Comparison of ENCODE assay signal across 11 cellular contexts in the genomic region with DNA sequence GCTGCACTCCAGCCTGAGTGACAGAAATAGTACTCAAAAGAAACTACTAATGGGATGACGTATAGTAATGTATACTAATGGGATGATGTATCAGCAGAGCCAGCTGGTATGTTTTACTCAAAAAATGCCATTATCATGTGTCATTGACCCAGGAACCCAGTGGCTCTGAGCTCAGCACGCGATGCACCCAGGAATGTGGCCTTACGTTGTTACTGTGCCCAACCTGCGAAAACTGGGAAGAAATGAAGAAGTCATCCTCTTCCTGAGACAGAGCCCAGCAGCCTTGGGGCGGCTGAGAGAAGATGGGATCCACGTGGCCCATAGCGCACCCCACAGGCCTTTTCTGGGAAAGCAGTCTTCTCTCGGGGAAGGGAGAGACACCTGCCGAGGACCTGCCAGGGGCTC. TPM values are rescaled to one million over a fixed set of nuclear protein-coding genes. Genes with fewer than 3 reads are reported as not detected.
DNase-seq lines count a peak whose midpoint lies in the region; TF ChIP-seq lines count a peak whose summit lies in the region.
"Had no signal": no experiment of that assay in that cellular context is flagged by ENCODE, and none has a peak within 500 bp of the region (broad histone marks: within the 10 kb centered on the region; RNA-seq: fewer than 3 reads in every experiment).

No MANE protein-coding gene starts in this region.

- H3K27ac Mint-ChIP-seq in activated naive CD4-positive, alpha-beta T cell treated with anti-CD3 and anti-CD28 coated beads for 36 hours, result no peak overlapping the region
- H3K27ac Mint-ChIP-seq: activated naive CD8-positive, alpha-beta T cell; stimulated activated naive CD8-positive, alpha-beta T cell treated with anti-CD3 and anti-CD28 coated beads, Interleukin-15, amount 100 ng/mL, for 72 hours had no signal

- no peak for TF ChIP-seq EP300 in ovary (IDR thresholded peaks at IDR 0.05)

- H3K9me3 ChIP-seq in subcutaneous abdominal adipose tissue (ENCODE audit: control insufficient read depth in 5 of 5, low read length in 5 of 5), result no peaks in the 10 kb centered on the region
- no peaks in the 10 kb centered on the region for H3K9me3 ChIP-seq in ovary

- H3K27me3 ChIP-seq in subcutaneous abdominal adipose tissue (ENCODE audit: control insufficient read depth in 5 of 5, insufficient read depth in 4 of 5, low read length in 5 of 5) (no peaks in the 10 kb centered on the region), ovary (no peaks in the 10 kb centered on the region)

- H3K4me1 ChIP-seq in subcutaneous abdominal adipose tissue (ENCODE audit: control insufficient read depth in 5 of 5, insufficient read depth in 5 of 5, low read length in 5 of 5) (peaks cover 2 to 49% (median 32%) of the 10 kb centered on the region in 5 donors), ovary (ENCODE audit: insufficient read depth) (no peaks in the 10 kb centered on the region)

- H3K36me3 Mint-ChIP-seq in activated naive CD4-positive, alpha-beta T cell treated with anti-CD3 and anti-CD28 coated beads for 36 hours (ENCODE audit: low read depth), result peaks cover 27% of the 10 kb centered on the region
- H3K36me3 Mint-ChIP-seq: activated naive CD8-positive, alpha-beta T cell had no signal

- H3K9me3 Mint-ChIP-seq in activated naive CD4-positive, alpha-beta T cell treated with anti-CD3 and anti-CD28 coated beads for 36 hours, result no peaks in the 10 kb centered on the region
- H3K9me3 Mint-ChIP-seq: CD8-positive, alpha-beta memory T cell; stimulated activated naive CD8-positive, alpha-beta T cell treated with anti-CD3 and anti-CD28 coated beads, Interleukin-15, amount 100 ng/mL, for 72 hours had no signal

- in situ Hi-C loops in SK-MEL-5 (cut with HindIII; ENCODE audit: low pct_unique_long_range_greater_than_20kb, low sequenced_read_pairs), result no loop called here

- H3K27ac ChIP-seq in subcutaneous abdominal adipose tissue (ENCODE audit: low read depth, low read length) (peak overlapping the region; percentile 50), ovary (no peak overlapping the region)

- intact Hi-C loops in activated naive CD4-positive, alpha-beta T cell treated with anti-CD3 and anti-CD28 coated beads for 36 hours (cut with micrococcal nuclease), result no loop called here
- intact Hi-C loops in ovary (cut with DNase I), result no loop called here

- WGBS in ovary, 3 donors, result 68 to 77% (median 74%) methylated on average over 10 of the region's 10 CpGs

- no peak for TF ChIP-seq CTCF in ovary (IDR thresholded peaks at IDR 0.05)

- H3K4me3 ChIP-seq in subcutaneous abdominal adipose tissue (ENCODE audit: low read depth in 1 of 5, low read length in 5 of 5), result no peak overlapping the region
- H3K4me3 ChIP-seq in ovary, result no peak overlapping the region

- CTCF ChIA-PET in activated naive CD4-positive, alpha-beta T cell treated with anti-CD3 and anti-CD28 coated beads for 36 hours (lab: Charles Lee), result no interaction called here

- DNase-seq in activated naive CD4-positive, alpha-beta T cell treated with anti-CD3 and anti-CD28 coated beads for 36 hours, result peak; percentile 40
- no peak for DNase-seq in activated naive CD4-positive, alpha-beta T cell (lab: John Stamatoyannopoulos, UW)
- DNase-seq in SK-MEL-5 (ENCODE audit: low read depth, low spot score) (peak; percentile 36), fibroblast of gingiva (ENCODE audit: low read depth) (peak; percentile 97), Ammon's horn (ENCODE audit: low spot score) (no peak), ovary (no peak)
- DNase-seq in stimulated activated naive CD4-positive, alpha-beta T cell treated with Interleukin-2 at 50 U/mL for 16 hours (lab: John Stamatoyannopoulos, UW), result no peak
- DNase-seq: stimulated activated naive CD8-positive, alpha-beta T cell treated with anti-CD3 and anti-CD28 coated beads, Interleukin-15, amount 100 ng/mL, for 72 hours had no signal

- H3K9ac ChIP-seq in subcutaneous abdominal adipose tissue (ENCODE audit: low read length in 5 of 5), result peak overlapping the region in 1 of 5 donors; percentile 62

- H3K36me3 ChIP-seq in subcutaneous abdominal adipose tissue (ENCODE audit: control insufficient read depth in 5 of 5, insufficient read depth in 5 of 5, low read length in 5 of 5) (peaks cover 0 to 74% (median 56%) of the 10 kb centered on the region in 5 donors), ovary (peaks cover 4% of the 10 kb centered on the region)

- H3K4me1 Mint-ChIP-seq in activated naive CD4-positive, alpha-beta T cell treated with anti-CD3 and anti-CD28 coated beads for 36 hours (ENCODE audit: low read depth), result peaks cover 12% of the 10 kb centered on the region

- no peak overlapping the region for H3K4me3 Mint-ChIP-seq in activated naive CD4-positive, alpha-beta T cell treated with anti-CD3 and anti-CD28 coated beads for 36 hours
- H3K4me3 Mint-ChIP-seq: activated naive CD8-positive, alpha-beta T cell; CD8-positive, alpha-beta memory T cell; stimulated activated naive CD8-positive, alpha-beta T cell treated with anti-CD3 and anti-CD28 coated beads, Interleukin-15, amount 100 ng/mL, for 72 hours had no signal

- H3K27me3 Mint-ChIP-seq in activated naive CD4-positive, alpha-beta T cell treated with anti-CD3 and anti-CD28 coated beads for 36 hours (ENCODE audit: low read depth), result no peaks in the 10 kb centered on the region
- H3K27me3 Mint-ChIP-seq: activated naive CD8-positive, alpha-beta T cell; CD8-positive, alpha-beta memory T cell; stimulated activated naive CD8-positive, alpha-beta T cell treated with anti-CD3 and anti-CD28 coated beads, Interleukin-15, amount 100 ng/mL, for 72 hours had no signal

- TF ChIP-seq POLR2A in ovary (IDR thresholded peaks at IDR 0.05), result no peak

RNA-seq across cellular contexts. Expression of gene UBE2J2, which starts 8.8 kb away (rescaled TPM):
- total RNA-seq in activated naive CD4-positive, alpha-beta T cell treated with anti-CD3 and anti-CD28 coated beads for 36 hours, result 10 to 100 TPM; 48.5 to 49.7 TPM
- 37.8 and 41.9 TPM in 2 replicates for total RNA-seq in SK-MEL-5 (2014; rRNA removed; shearing (Covaris generic))
- polyA plus RNA-seq in SK-MEL-5 (2015; cell fraction: cytosol; rRNA removed), result 46.7 and 50.9 TPM in 2 replicates
- polyA plus RNA-seq in SK-MEL-5 (2015; cell fraction: nucleus; rRNA removed), result 29.1 and 39.5 TPM in 2 replicates
- 10 to 100 TPM; 35.8 to 55.6 (median 49.3) TPM for total RNA-seq in ovary
- polyA plus RNA-seq in ovary, result 10 to 100 TPM; 36.0 to 40.4 TPM

RNA-seq across cellular contexts. Expression of gene SCNN1D, which starts 15.4 kb away (rescaled TPM):
- 1 to 10 TPM; 5.6 to 7.6 TPM for total RNA-seq in activated naive CD4-positive, alpha-beta T cell treated with anti-CD3 and anti-CD28 coated beads for 36 hours
- 0.71 and 1.3 TPM in 2 replicates for total RNA-seq in SK-MEL-5 (2014; rRNA removed; shearing (Covaris generic))
- 0.92 and 1.6 TPM in 2 replicates for polyA plus RNA-seq in SK-MEL-5 (2015; cell fraction: cytosol; rRNA removed)
- 21.5 and 23.3 TPM in 2 replicates for polyA plus RNA-seq in SK-MEL-5 (2015; cell fraction: nucleus; rRNA removed)
- total RNA-seq in ovary, result 10 to 100 TPM in 1 of 7 donors, 1 to 10 TPM in 6; 6.3 to 10.2 (median 9.1) TPM
- polyA plus RNA-seq in ovary, result 1 to 10 TPM in 1 of 2 donors, under 1 TPM in 1; 0.27 to 7.9 TPM

RNA-seq across cellular contexts. Expression of gene C1QTNF12, which starts 18.3 kb away (rescaled TPM):
- total RNA-seq in activated naive CD4-positive, alpha-beta T cell treated with anti-CD3 and anti-CD28 coated beads for 36 hours, result 1 to 10 TPM; 6.0 to 7.8 TPM
- not detected in 2 replicates for total RNA-seq in SK-MEL-5 (2014; rRNA removed; shearing (Covaris generic))
- polyA plus RNA-seq in SK-MEL-5 (2015; cell fraction: cytosol; rRNA removed), result not detected in 2 replicates
- polyA plus RNA-seq in SK-MEL-5 (2015; cell fraction: nucleus; rRNA removed), result 0.33 and 6.8 TPM in 2 replicates
- total RNA-seq in ovary, result 1 to 10 TPM in 5 of 7 donors, under 1 TPM in 2; 0.92 to 4.8 (median 1.5) TPM
- 1 to 10 TPM in 1 of 2 donors, not detected in 1; 1.2 TPM for polyA plus RNA-seq in ovary
- polyA plus RNA-seq: CD8-positive, alpha-beta memory T cell had no signal

RNA-seq across cellular contexts. Expression of gene B3GALT6, which starts 32.8 kb away (rescaled TPM):
- total RNA-seq in activated naive CD4-positive, alpha-beta T cell treated with anti-CD3 and anti-CD28 coated beads for 36 hours, result 1 to 10 TPM; 8.7 to 9.9 TPM
- 25.9 and 29.0 TPM in 2 replicates for total RNA-seq in SK-MEL-5 (2014; rRNA removed; shearing (Covaris generic))
- polyA plus RNA-seq in SK-MEL-5 (2015; cell fraction: cytosol; rRNA removed), result 32.9 and 33.5 TPM in 2 replicates
- polyA plus RNA-seq in SK-MEL-5 (2015; cell fraction: nucleus; rRNA removed), result 5.7 and 6.7 TPM in 2 replicates
- 10 to 100 TPM; 13.0 to 21.9 (median 18.0) TPM for total RNA-seq in ovary
- polyA plus RNA-seq in ovary, result 1 to 10 TPM; 7.0 to 9.4 TPM

RNA-seq across cellular contexts. Expression of gene SDF4, which starts 33.1 kb away (rescaled TPM):
- total RNA-seq in activated naive CD4-positive, alpha-beta T cell treated with anti-CD3 and anti-CD28 coated beads for 36 hours, result 10 to 100 TPM; 74.7 to 79.5 TPM
- total RNA-seq in SK-MEL-5 (2014; rRNA removed; shearing (Covaris generic)), result 94.2 and 97.3 TPM in 2 replicates
- polyA plus RNA-seq in SK-MEL-5 (2015; cell fraction: cytosol; rRNA removed), result 318 and 342 TPM in 2 replicates
- 174 and 184 TPM in 2 replicates for polyA plus RNA-seq in SK-MEL-5 (2015; cell fraction: nucleus; rRNA removed)
- total RNA-seq in ovary, result 100 to 1,000 TPM in 4 of 7 donors, 10 to 100 TPM in 3; 57.1 to 145 (median 116) TPM
- polyA plus RNA-seq in ovary, result 100 to 1,000 TPM in 1 of 2 donors, 10 to 100 TPM in 1; 32.5 to 128 TPM

Comparison
In these comparisons a context has a peak if more than half of its experiments do, and no peak if none do; other contexts are left out.
1. DNase-seq: peak in activated naive CD4-positive, alpha-beta T cell treated with anti-CD3 and anti-CD28 coated beads for 36 hours (single experiment), SK-MEL-5 (single experiment) and fibroblast of gingiva (single experiment); none in activated naive CD4-positive, alpha-beta T cell (0 of 4), stimulated activated naive CD4-positive, alpha-beta T cell treated with Interleukin-2 at 50 U/mL for 16 hours (single experiment), Ammon's horn (single experiment) and ovary (0 of 5).